In the genomic region with DNA sequence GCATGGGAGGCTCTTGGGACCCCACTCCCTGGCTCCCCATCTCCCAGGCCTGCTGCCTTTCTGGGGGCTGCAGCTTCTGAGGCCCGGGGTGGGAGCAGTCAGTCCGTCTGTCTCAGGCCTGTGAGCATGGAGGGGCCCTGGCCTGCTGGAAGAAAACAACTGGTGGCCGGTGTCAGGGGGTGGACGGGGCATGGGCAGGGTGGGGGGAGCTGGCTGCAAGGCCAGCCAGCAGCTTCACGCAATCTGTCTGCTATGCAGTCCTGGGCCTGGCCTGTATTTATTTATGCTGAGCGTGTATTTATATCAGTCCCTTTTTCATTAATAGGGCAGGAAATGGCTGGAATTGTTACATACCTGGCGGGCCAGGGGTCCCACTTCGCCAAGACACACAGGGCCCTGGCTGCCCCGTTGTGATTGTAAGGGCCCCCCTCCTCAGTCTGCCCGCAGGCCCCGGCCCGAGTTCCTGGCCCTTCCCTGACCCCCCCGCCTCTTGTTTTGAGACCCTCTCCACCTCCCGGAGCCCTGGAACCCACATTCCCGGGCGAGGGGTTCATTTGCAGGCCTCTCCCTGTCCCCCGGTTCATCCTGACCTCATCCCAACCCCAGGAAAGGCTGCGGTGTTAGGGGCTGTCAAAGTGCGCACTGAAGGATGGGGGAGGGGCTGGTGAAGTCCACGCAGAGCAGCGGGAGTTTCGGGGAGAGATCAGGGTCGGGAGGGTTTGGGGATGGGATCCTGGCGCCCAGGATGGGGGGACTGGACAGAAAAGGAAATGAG, we compare ENCODE assay signal across 1 cellular context.
TF ChIP-seq lines count a peak whose summit lies in the region.

No MANE protein-coding gene starts in this region.

TF ChIP-seq in WTC11, 78 proteins besides CTCF, POLR2A, EP300 and RAD21 (continued from another document):
- TF ChIP-seq, protein P1, sequence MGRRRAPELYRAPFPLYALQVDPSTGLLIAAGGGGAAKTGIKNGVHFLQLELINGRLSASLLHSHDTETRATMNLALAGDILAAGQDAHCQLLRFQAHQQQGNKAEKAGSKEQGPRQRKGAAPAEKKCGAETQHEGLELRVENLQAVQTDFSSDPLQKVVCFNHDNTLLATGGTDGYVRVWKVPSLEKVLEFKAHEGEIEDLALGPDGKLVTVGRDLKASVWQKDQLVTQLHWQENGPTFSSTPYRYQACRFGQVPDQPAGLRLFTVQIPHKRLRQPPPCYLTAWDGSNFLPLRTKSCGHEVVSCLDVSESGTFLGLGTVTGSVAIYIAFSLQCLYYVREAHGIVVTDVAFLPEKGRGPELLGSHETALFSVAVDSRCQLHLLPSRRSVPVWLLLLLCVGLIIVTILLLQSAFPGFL (CRISPR knock-in tag; IDR thresholded peaks at IDR 0.05; ENCODE audit: borderline replicate concordance), result no peak
- TF ChIP-seq, protein P2, sequence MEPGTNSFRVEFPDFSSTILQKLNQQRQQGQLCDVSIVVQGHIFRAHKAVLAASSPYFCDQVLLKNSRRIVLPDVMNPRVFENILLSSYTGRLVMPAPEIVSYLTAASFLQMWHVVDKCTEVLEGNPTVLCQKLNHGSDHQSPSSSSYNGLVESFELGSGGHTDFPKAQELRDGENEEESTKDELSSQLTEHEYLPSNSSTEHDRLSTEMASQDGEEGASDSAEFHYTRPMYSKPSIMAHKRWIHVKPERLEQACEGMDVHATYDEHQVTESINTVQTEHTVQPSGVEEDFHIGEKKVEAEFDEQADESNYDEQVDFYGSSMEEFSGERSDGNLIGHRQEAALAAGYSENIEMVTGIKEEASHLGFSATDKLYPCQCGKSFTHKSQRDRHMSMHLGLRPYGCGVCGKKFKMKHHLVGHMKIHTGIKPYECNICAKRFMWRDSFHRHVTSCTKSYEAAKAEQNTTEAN (CRISPR knock-in tag; IDR thresholded peaks at IDR 0.05), result no peak
- no peak for TF ChIP-seq MXD4 (CRISPR knock-in tag; IDR thresholded peaks at IDR 0.05; ENCODE audit: borderline replicate concordance)
- TF ChIP-seq, protein P3, sequence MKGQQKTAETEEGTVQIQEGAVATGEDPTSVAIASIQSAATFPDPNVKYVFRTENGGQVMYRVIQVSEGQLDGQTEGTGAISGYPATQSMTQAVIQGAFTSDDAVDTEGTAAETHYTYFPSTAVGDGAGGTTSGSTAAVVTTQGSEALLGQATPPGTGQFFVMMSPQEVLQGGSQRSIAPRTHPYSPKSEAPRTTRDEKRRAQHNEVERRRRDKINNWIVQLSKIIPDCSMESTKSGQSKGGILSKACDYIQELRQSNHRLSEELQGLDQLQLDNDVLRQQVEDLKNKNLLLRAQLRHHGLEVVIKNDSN (CRISPR knock-in tag; IDR thresholded peaks at IDR 0.05), result no peak
- TF ChIP-seq PRRX2 (CRISPR knock-in tag; IDR thresholded peaks at IDR 0.05), result no peak
- no peak for TF ChIP-seq GABPB1 (CRISPR knock-in tag; IDR thresholded peaks at IDR 0.05)
- TF ChIP-seq TEAD4 (CRISPR knock-in tag; IDR thresholded peaks at IDR 0.05), result no peak
- no peak for TF ChIP-seq NFATC4 (CRISPR knock-in tag; IDR thresholded peaks at IDR 0.05)
- TF ChIP-seq, protein P4, sequence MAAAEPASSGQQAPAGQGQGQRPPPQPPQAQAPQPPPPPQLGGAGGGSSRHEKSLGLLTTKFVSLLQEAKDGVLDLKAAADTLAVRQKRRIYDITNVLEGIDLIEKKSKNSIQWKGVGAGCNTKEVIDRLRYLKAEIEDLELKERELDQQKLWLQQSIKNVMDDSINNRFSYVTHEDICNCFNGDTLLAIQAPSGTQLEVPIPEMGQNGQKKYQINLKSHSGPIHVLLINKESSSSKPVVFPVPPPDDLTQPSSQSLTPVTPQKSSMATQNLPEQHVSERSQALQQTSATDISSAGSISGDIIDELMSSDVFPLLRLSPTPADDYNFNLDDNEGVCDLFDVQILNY (CRISPR knock-in tag; IDR thresholded peaks at IDR 0.05), result no peak
- no peak for TF ChIP-seq CREB1 (CRISPR knock-in tag; IDR thresholded peaks at IDR 0.05)
- TF ChIP-seq RELA (CRISPR knock-in tag; IDR thresholded peaks at IDR 0.05; ENCODE audit: borderline replicate concordance), result no peak
- TF ChIP-seq, protein P5, sequence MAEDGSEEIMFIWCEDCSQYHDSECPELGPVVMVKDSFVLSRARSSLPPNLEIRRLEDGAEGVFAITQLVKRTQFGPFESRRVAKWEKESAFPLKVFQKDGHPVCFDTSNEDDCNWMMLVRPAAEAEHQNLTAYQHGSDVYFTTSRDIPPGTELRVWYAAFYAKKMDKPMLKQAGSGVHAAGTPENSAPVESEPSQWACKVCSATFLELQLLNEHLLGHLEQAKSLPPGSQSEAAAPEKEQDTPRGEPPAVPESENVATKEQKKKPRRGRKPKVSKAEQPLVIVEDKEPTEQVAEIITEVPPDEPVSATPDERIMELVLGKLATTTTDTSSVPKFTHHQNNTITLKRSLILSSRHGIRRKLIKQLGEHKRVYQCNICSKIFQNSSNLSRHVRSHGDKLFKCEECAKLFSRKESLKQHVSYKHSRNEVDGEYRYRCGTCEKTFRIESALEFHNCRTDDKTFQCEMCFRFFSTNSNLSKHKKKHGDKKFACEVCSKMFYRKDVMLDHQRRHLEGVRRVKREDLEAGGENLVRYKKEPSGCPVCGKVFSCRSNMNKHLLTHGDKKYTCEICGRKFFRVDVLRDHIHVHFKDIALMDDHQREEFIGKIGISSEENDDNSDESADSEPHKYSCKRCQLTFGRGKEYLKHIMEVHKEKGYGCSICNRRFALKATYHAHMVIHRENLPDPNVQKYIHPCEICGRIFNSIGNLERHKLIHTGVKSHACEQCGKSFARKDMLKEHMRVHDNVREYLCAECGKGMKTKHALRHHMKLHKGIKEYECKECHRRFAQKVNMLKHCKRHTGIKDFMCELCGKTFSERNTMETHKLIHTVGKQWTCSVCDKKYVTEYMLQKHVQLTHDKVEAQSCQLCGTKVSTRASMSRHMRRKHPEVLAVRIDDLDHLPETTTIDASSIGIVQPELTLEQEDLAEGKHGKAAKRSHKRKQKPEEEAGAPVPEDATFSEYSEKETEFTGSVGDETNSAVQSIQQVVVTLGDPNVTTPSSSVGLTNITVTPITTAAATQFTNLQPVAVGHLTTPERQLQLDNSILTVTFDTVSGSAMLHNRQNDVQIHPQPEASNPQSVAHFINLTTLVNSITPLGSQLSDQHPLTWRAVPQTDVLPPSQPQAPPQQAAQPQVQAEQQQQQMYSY (CRISPR knock-in tag; IDR thresholded peaks at IDR 0.05), result no peak
- TF ChIP-seq, protein P6, sequence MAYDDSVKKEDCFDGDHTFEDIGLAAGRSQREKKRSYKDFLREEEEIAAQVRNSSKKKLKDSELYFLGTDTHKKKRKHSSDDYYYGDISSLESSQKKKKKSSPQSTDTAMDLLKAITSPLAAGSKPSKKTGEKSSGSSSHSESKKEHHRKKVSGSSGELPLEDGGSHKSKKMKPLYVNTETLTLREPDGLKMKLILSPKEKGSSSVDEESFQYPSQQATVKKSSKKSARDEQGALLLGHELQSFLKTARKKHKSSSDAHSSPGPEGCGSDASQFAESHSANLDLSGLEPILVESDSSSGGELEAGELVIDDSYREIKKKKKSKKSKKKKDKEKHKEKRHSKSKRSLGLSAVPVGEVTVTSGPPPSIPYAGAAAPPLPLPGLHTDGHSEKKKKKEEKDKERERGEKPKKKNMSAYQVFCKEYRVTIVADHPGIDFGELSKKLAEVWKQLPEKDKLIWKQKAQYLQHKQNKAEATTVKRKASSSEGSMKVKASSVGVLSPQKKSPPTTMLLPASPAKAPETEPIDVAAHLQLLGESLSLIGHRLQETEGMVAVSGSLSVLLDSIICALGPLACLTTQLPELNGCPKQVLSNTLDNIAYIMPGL (CRISPR knock-in tag; IDR thresholded peaks at IDR 0.05), result no peak
- TF ChIP-seq, protein P7, sequence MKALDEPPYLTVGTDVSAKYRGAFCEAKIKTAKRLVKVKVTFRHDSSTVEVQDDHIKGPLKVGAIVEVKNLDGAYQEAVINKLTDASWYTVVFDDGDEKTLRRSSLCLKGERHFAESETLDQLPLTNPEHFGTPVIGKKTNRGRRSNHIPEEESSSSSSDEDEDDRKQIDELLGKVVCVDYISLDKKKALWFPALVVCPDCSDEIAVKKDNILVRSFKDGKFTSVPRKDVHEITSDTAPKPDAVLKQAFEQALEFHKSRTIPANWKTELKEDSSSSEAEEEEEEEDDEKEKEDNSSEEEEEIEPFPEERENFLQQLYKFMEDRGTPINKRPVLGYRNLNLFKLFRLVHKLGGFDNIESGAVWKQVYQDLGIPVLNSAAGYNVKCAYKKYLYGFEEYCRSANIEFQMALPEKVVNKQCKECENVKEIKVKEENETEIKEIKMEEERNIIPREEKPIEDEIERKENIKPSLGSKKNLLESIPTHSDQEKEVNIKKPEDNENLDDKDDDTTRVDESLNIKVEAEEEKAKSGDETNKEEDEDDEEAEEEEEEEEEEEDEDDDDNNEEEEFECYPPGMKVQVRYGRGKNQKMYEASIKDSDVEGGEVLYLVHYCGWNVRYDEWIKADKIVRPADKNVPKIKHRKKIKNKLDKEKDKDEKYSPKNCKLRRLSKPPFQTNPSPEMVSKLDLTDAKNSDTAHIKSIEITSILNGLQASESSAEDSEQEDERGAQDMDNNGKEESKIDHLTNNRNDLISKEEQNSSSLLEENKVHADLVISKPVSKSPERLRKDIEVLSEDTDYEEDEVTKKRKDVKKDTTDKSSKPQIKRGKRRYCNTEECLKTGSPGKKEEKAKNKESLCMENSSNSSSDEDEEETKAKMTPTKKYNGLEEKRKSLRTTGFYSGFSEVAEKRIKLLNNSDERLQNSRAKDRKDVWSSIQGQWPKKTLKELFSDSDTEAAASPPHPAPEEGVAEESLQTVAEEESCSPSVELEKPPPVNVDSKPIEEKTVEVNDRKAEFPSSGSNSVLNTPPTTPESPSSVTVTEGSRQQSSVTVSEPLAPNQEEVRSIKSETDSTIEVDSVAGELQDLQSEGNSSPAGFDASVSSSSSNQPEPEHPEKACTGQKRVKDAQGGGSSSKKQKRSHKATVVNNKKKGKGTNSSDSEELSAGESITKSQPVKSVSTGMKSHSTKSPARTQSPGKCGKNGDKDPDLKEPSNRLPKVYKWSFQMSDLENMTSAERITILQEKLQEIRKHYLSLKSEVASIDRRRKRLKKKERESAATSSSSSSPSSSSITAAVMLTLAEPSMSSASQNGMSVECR (CRISPR knock-in tag; IDR thresholded peaks at IDR 0.05; ENCODE audit: borderline replicate concordance), result no peak
- TF ChIP-seq FOXP1 (CRISPR knock-in tag; IDR thresholded peaks at IDR 0.05; ENCODE audit: borderline replicate concordance), result no peak
- TF ChIP-seq, protein P8, sequence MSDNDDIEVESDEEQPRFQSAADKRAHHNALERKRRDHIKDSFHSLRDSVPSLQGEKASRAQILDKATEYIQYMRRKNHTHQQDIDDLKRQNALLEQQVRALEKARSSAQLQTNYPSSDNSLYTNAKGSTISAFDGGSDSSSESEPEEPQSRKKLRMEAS (CRISPR knock-in tag; IDR thresholded peaks at IDR 0.05), result no peak
TF ChIP-seq in WTC11: peak in this region for 0.
